In genomic region chr15:92079047-92079446, GRCh38 we compare ENCODE assay signal across 10 cellular contexts.
DNase-seq lines count a peak whose midpoint lies in the region; ATAC-seq and TF ChIP-seq lines count a peak whose summit lies in the region.
"Had no signal": no experiment of that assay in that cellular context is flagged by ENCODE, and none has a peak within 500 bp of the region (broad histone marks: within the 10 kb centered on the region; RNA-seq: fewer than 3 reads in every experiment).

No MANE protein-coding gene starts in this region.

- dilution Hi-C loops in mammary epithelial cell (cut with HindIII; ENCODE audit: low sequenced_read_pairs) = loop anchor here (5.0 to 25.0 kb wide), 2 partner anchors 132 to 217 kb away; partner anchors contain the start of gene SLCO3A1

- CTCF ChIA-PET in mammary epithelial cell (lab: Charles Lee; ENCODE audit: low non-redundant PET) = no interaction called here

- WGBS in mammary epithelial cell (ENCODE audit: low coverage, missing lambda C conversion rate) = 67% methylated on average over 3 of the region's 3 CpGs

- no peaks in the 10 kb centered on the region for H4K20me1 ChIP-seq in mammary epithelial cell (ENCODE audit: insufficient read depth, low read length)

- H3K4me1 ChIP-seq in mammary epithelial cell (ENCODE audit: insufficient read depth, low read length) = no peaks in the 10 kb centered on the region

- intact Hi-C loops in mammary epithelial cell (cut with micrococcal nuclease) = no loop called here

- ATAC-seq in HG03439 (IDR thresholded peaks at IDR 0.05; ENCODE audit: unreplicated experiment) = no peak
- ATAC-seq in HG03432 (IDR thresholded peaks at IDR 0.05; ENCODE audit: unreplicated experiment) = no peak

- H3K27me3 ChIP-seq in mammary epithelial cell (ENCODE audit: insufficient read depth, low read length) = no peaks in the 10 kb centered on the region

- in situ Hi-C loops in mammary epithelial cell (cut with MboI; ENCODE audit: low sequenced_read_pairs in 2 of 2) = loop anchor here (10.0 to 25.0 kb wide), 4 partner anchors 214 to 784 kb away; no protein-coding TSS in a partner anchor

- H3K9me3 ChIP-seq in mammary epithelial cell (replicated peaks; ENCODE audit: insufficient read depth, low read length) = no peaks in the 10 kb centered on the region

- H3K36me3 ChIP-seq in mammary epithelial cell (ENCODE audit: insufficient read depth, low read length) = no peaks in the 10 kb centered on the region

- peak; percentile 33 to 41 for TF ChIP-seq CTCF in mammary epithelial cell (conservative IDR thresholded peaks at IDR 0.05 in 1 of 2, IDR thresholded peaks at IDR 0.05 in 1 of 2; ENCODE audit: extremely low read depth in 1 of 2, insufficient read depth in 1 of 2, low read depth in 1 of 2, low read length in 2 of 2)

- no peak overlapping the region for H3K9ac ChIP-seq in mammary epithelial cell (ENCODE audit: insufficient read depth, low read length)

- no peak overlapping the region for H3K27ac ChIP-seq in mammary epithelial cell (ENCODE audit: insufficient read depth, low read depth, low read length)

- H3K79me2 ChIP-seq in mammary epithelial cell (ENCODE audit: insufficient read depth, low read length) = peaks cover 25% of the 10 kb centered on the region

- H3K4me2 ChIP-seq in mammary epithelial cell (ENCODE audit: insufficient read depth, low read depth, low read length) = no peak overlapping the region

- H2AFZ ChIP-seq in mammary epithelial cell (ENCODE audit: low read depth, low read length) = no peak overlapping the region

- peak; percentile 16 to 20 for DNase-seq in activated CD4-positive, alpha-beta T cell treated with anti-CD3 and anti-CD28 coated beads for 4 hours
- no peak for DNase-seq in activated CD4-positive, alpha-beta T cell treated with anti-CD3 and anti-CD28 coated beads, Interleukin-2, amount 50 U/mL, for 1 hour
- DNase-seq in NCI-H2171 (lab: John Stamatoyannopoulos, UW) = peak; percentile 8
- DNase-seq in mammary epithelial cell = no peak
- peak; percentile 27 to 28 for DNase-seq in stimulated activated CD4-positive, alpha-beta T cell treated with anti-CD3 and anti-CD28 coated beads, Interleukin-2, amount 100 ng/mL, for 48 hours
- no peak for DNase-seq in NCI-H2029 treated with DMSO at 0.1 percent for 48 hours (lab: John Stamatoyannopoulos, UW)
- DNase-seq: EL, head of caudate nucleus had no signal

- no peak overlapping the region for H3K4me3 ChIP-seq in mammary epithelial cell (replicated peaks in 1 of 3; ENCODE audit: insufficient read depth in 1 of 3, low read depth in 2 of 3, low read length in 3 of 3)

- no TSS peak for BruUV-seq in mammary epithelial cell (replicated peaks; lab: Mats Ljungman, UMichigan)

Comparison
In these comparisons a context has a peak if more than half of its experiments do, and no peak if none do; other contexts are left out.
1. DNase-seq: peak in activated CD4-positive, alpha-beta T cell treated with anti-CD3 and anti-CD28 coated beads for 4 hours (2 of 2), NCI-H2171 (single experiment) and stimulated activated CD4-positive, alpha-beta T cell treated with anti-CD3 and anti-CD28 coated beads, Interleukin-2, amount 100 ng/mL, for 48 hours (2 of 2); none in activated CD4-positive, alpha-beta T cell treated with anti-CD3 and anti-CD28 coated beads, Interleukin-2, amount 50 U/mL, for 1 hour (single experiment), mammary epithelial cell (single experiment) and NCI-H2029 treated with DMSO at 0.1 percent for 48 hours (single experiment).